ENCODE assay signal across 9 cellular contexts in genomic region chr1:28437260-28437923, GRCh38.
DNase-seq lines count a peak whose midpoint lies in the region; ATAC-seq and TF ChIP-seq lines count a peak whose summit lies in the region.
"Had no signal": no experiment of that assay in that cellular context is flagged by ENCODE, and none has a peak within 500 bp of the region (broad histone marks: within the 10 kb centered on the region; RNA-seq: fewer than 3 reads in every experiment).

No MANE protein-coding gene starts in this region.

- no peaks in the 10 kb centered on the region for H3K36me3 ChIP-seq in BJ (ENCODE audit: control insufficient read depth, insufficient read depth, low read length)
- H3K36me3 ChIP-seq in neural progenitor cell, result no peaks in the 10 kb centered on the region

- CTCF ChIA-PET in BJ (lab: Yijun Ruan, JAX) (interaction anchor here (0.5 to 1.2 kb wide), 2 partner anchors 13 to 779 kb away, joined by 3 to 4 read pairs; no protein-coding TSS in a partner anchor), GM10248 (lab: Yijun Ruan, JAX) (interaction anchor here (1.3 to 3.1 kb wide), 3 partner anchors 10 to 78 kb away, joined by 3 to 12 read pairs (median 6); no protein-coding TSS in a partner anchor)

- no peaks in the 10 kb centered on the region for H3K9me3 ChIP-seq in neural progenitor cell (ENCODE audit: low read depth)

- peaks cover 52% of the 10 kb centered on the region for H3K79me2 ChIP-seq in neural progenitor cell (ENCODE audit: low read depth)

- H3K27ac Mint-ChIP-seq in neural progenitor cell, result no peak overlapping the region

- no peak overlapping the region for H3K9ac ChIP-seq in neural progenitor cell

- peaks cover 7% of the 10 kb centered on the region for H3K4me1 ChIP-seq in neural progenitor cell

- no peak for ATAC-seq in GM21360 (IDR thresholded peaks at IDR 0.05; ENCODE audit: unreplicated experiment)

- peaks cover 7% of the 10 kb centered on the region for H3F3A ChIP-seq in neural progenitor cell (ENCODE audit: low read depth)

- H3K36me3 Mint-ChIP-seq in neural progenitor cell, result no peaks in the 10 kb centered on the region

- H3K9me3 Mint-ChIP-seq in neural progenitor cell, result no peaks in the 10 kb centered on the region
- H3K9me3 Mint-ChIP-seq: activated T-cell treated with anti-CD3 and anti-CD28 coated beads, Interleukin-2, amount 50 U/mL, for 4 hours had no signal

- TF ChIP-seq CTCF in BJ (IDR thresholded peaks at IDR 0.05; ENCODE audit: insufficient read depth, low read depth, low read length) (no peak), neural progenitor cell (IDR thresholded peaks at IDR 0.05) (no peak), GM10248 (IDR thresholded peaks at IDR 0.05; ENCODE audit: control extremely low read depth, extremely low read depth, low read depth, missing control alignments) (no peak)

- H3K4me2 ChIP-seq in neural progenitor cell, result no peak overlapping the region

- no peak overlapping the region for H3K27ac ChIP-seq in neural progenitor cell

- H4K20me1 ChIP-seq in neural progenitor cell (ENCODE audit: low read depth), result peaks cover 46% of the 10 kb centered on the region

- H3K4me3 Mint-ChIP-seq in neural progenitor cell, result no peak overlapping the region
- H3K4me3 Mint-ChIP-seq: activated T-cell treated with anti-CD3 and anti-CD28 coated beads, Interleukin-2, amount 50 U/mL, for 4 hours had no signal

- DNase-seq in BJ (ENCODE audit: low read depth) (peak; percentile 54), NCI-H226 (peak; percentile 91), dermis blood vessel endothelial cell (peak; percentile 69), neural progenitor cell (ENCODE audit: low spot score) (peak; percentile 4), NCI-H1105 (lab: John Stamatoyannopoulos, UW) (no peak), GM10248 (ENCODE audit: extremely low spot score) (no peak), NCI-H2227 (lab: John Stamatoyannopoulos, UW; ENCODE audit: unreplicated experiment) (no peak)
- DNase-seq: activated T-cell treated with anti-CD3 and anti-CD28 coated beads, Interleukin-2, amount 50 U/mL, for 4 hours had no signal

- no peaks in the 10 kb centered on the region for H3K27me3 Mint-ChIP-seq in neural progenitor cell (ENCODE audit: insufficient read depth, low read depth)

- H2AFZ ChIP-seq in neural progenitor cell (replicated peaks), result no peak overlapping the region

- H3K27me3 ChIP-seq in BJ (ENCODE audit: control insufficient read depth, insufficient read depth, low read length), result no peaks in the 10 kb centered on the region
- no peaks in the 10 kb centered on the region for H3K27me3 ChIP-seq in neural progenitor cell

- POLR2A ChIA-PET in BJ (lab: Charles Lee), result interaction anchor here (0.6 kb wide), 1 partner anchor 144 kb away, joined by 4 read pairs; no protein-coding TSS in a partner anchor
- POLR2A ChIA-PET in GM10248 (lab: Yijun Ruan, JAX), result no interaction called here

- H3K4me1 Mint-ChIP-seq in neural progenitor cell, result peaks cover 16% of the 10 kb centered on the region

- no peak overlapping the region for H3K4me3 ChIP-seq in BJ (ENCODE audit: low read depth, low read length)
- H3K4me3 ChIP-seq in neural progenitor cell, result no peak overlapping the region

Comparison
In these comparisons a context has a peak if more than half of its experiments do, and no peak if none do; other contexts are left out.
1. DNase-seq: peak in BJ (single experiment), NCI-H226 (single experiment), dermis blood vessel endothelial cell (single experiment) and neural progenitor cell (single experiment); none in NCI-H1105 (single experiment), GM10248 (single experiment) and NCI-H2227 (single experiment).